In genomic region chr17:79220715-79221291, GRCh38 we compare ENCODE assay signal across 11 cellular contexts.
DNase-seq lines count a peak whose midpoint lies in the region; ATAC-seq, FAIRE-seq and TF ChIP-seq lines count a peak whose summit lies in the region.
"Had no signal": no experiment of that assay in that cellular context is flagged by ENCODE, and none has a peak within 500 bp of the region (broad histone marks: within the 10 kb centered on the region; RNA-seq: fewer than 3 reads in every experiment).

No MANE protein-coding gene starts in this region.

- no peak for TF ChIP-seq EP300 in K562 (IDR thresholded peaks at IDR 0.05; ENCODE audit: low read length)

- intact Hi-C loops in CD4-positive, alpha-beta memory T cell (cut with micrococcal nuclease), result no loop called here
- intact Hi-C loops in K562 (cut with micrococcal nuclease), result no loop called here

- H3K9ac ChIP-seq in K562 (ENCODE audit: insufficient read depth in 1 of 2, low read depth in 2 of 2, low read length in 2 of 2), result no peak overlapping the region

- no peak overlapping the region for H3K4me3 ChIP-seq in CD4-positive, alpha-beta memory T cell (ENCODE audit: low read length in 2 of 2)
- H3K4me3 ChIP-seq in GM23338 (peak overlapping the region; percentile 64), K562 (no peak overlapping the region), mesodermal cell (ENCODE audit: extremely low read depth, insufficient read depth, low read length, poor library complexity, severe bottlenecking) (peak overlapping the region; percentile 16)
- H3K4me3 ChIP-seq: SK-N-MC had no signal

- no peak for TF ChIP-seq CTCF in GM23338 (conservative IDR thresholded peaks at IDR 0.05; ENCODE audit: low read depth in 2 of 2)
- no peak for TF ChIP-seq CTCF in K562 (IDR thresholded peaks at IDR 0.05 in 2 of 3, conservative IDR thresholded peaks at IDR 0.05 in 1 of 3; ENCODE audit: insufficient read depth in 2 of 3, low read depth in 1 of 3, low read length in 3 of 3)

- POLR2A ChIA-PET in CD4-positive, alpha-beta memory T cell (lab: Charles Lee; ENCODE audit: partially characterized antibody), result no interaction called here
- POLR2A ChIA-PET in K562 (lab: Yijun Ruan, JAX), result no interaction called here

- FAIRE-seq in K562 (lab: Jason Lieb, UNC), result no peak

- no TSS peak for BruUV-seq in K562 (replicated peaks; lab: Mats Ljungman, UMichigan)

- H3K9me2 ChIP-seq in GM23338 (ENCODE audit: insufficient read depth), result no peaks in the 10 kb centered on the region

- H3K4me3 Mint-ChIP-seq in CD4-positive, alpha-beta memory T cell, result peak overlapping the region; percentile 59 to 83 (median 66)
- H3K4me3 Mint-ChIP-seq in GM23338, result peak overlapping the region; percentile 73

- H3K36me3 Mint-ChIP-seq in CD4-positive, alpha-beta memory T cell, result no peaks in the 10 kb centered on the region
- H3K36me3 Mint-ChIP-seq in GM23338 (ENCODE audit: low read depth), result no peaks in the 10 kb centered on the region

- in situ Hi-C loops in K562 (cut with MboI), result no loop called here

- no peak for TF ChIP-seq POLR2A in K562 (conservative IDR thresholded peaks at IDR 0.05)

- H3K4me2 ChIP-seq in GM23338 (peak overlapping the region; percentile 92), K562 (ENCODE audit: insufficient read depth, low read length) (no peak overlapping the region)

- H4K20me1 ChIP-seq in GM23338 (replicated peaks; ENCODE audit: insufficient read depth) (no peaks in the 10 kb centered on the region), K562 (replicated peaks; ENCODE audit: control insufficient read depth, insufficient read depth, low read length) (peaks cover 7% of the 10 kb centered on the region; the same call in 1 of the 2 replicates)

- no peaks in the 10 kb centered on the region for H3K9me1 ChIP-seq in K562 (ENCODE audit: control insufficient read depth, insufficient read depth, low read length)

- TF ChIP-seq RAD21 in K562 (CRISPR knock-in tag; conservative IDR thresholded peaks at IDR 0.05 in 1 of 2, IDR thresholded peaks at IDR 0.05 in 1 of 2), result no peak

- no peaks in the 10 kb centered on the region for H3F3A ChIP-seq in GM23338 (replicated peaks; ENCODE audit: low read depth)

- no peak overlapping the region for H3K27ac Mint-ChIP-seq in CD4-positive, alpha-beta memory T cell
- no peak overlapping the region for H3K27ac Mint-ChIP-seq in GM23338

- no peaks in the 10 kb centered on the region for H3K4me1 ChIP-seq in CD4-positive, alpha-beta memory T cell (ENCODE audit: insufficient read depth, low read length)
- H3K4me1 ChIP-seq in GM23338 (ENCODE audit: insufficient read depth), result peaks cover 22% of the 10 kb centered on the region
- peaks cover 0 to 7% of the 10 kb centered on the region in 2 experiments; a peak in 2 of 5 replicates for H3K4me1 ChIP-seq in K562 (replicated peaks in 1 of 2; ENCODE audit: control insufficient read depth in 2 of 2, insufficient read depth in 2 of 2, low read length in 2 of 2)
- H3K4me1 ChIP-seq in mesodermal cell (ENCODE audit: control insufficient read depth, insufficient read depth, low read length, poor library complexity, severe bottlenecking), result peaks cover 8% of the 10 kb centered on the region

- H3K79me2 ChIP-seq in GM23338 (replicated peaks; ENCODE audit: insufficient read depth) (no peaks in the 10 kb centered on the region), K562 (ENCODE audit: control insufficient read depth, insufficient read depth, low read length) (no peaks in the 10 kb centered on the region)

- peaks cover 4 to 10% (median 5%) of the 10 kb centered on the region in 4 donors for H3K4me1 Mint-ChIP-seq in CD4-positive, alpha-beta memory T cell
- H3K4me1 Mint-ChIP-seq in GM23338, result peaks cover 29% of the 10 kb centered on the region

- no peak overlapping the region for H3K27ac ChIP-seq in CD4-positive, alpha-beta memory T cell (ENCODE audit: low read depth, low read length)
- H3K27ac ChIP-seq in GM23338 (ENCODE audit: low read depth) (no peak overlapping the region), K562 (ENCODE audit: extremely low read depth, low read depth, low read length) (no peak overlapping the region), mesodermal cell (ENCODE audit: low read depth, low read length, severe bottlenecking) (no peak overlapping the region)
- H3K27ac ChIP-seq: SK-N-MC had no signal

- peaks cover 32 to 33% of the 10 kb centered on the region in 2 donors for H3K27me3 Mint-ChIP-seq in CD4-positive, alpha-beta memory T cell
- H3K27me3 Mint-ChIP-seq in GM23338 (ENCODE audit: insufficient read depth, low read depth, poor library complexity), result peaks cover 14% of the 10 kb centered on the region

- CTCF ChIA-PET in CD4-positive, alpha-beta memory T cell (lab: Charles Lee; ENCODE audit: partially characterized antibody), result no interaction called here
- CTCF ChIA-PET in K562 (lab: Yijun Ruan, JAX; ENCODE audit: low intra/inter-chr PET ratio), result no interaction called here

- 19% methylated on average over 19 of the region's 21 CpGs for WGBS in K562 (ENCODE audit: insufficient coverage, low coverage, missing lambda C conversion rate)
- WGBS in mesodermal cell (ENCODE audit: insufficient coverage in 2 of 2), 2 experiments, result 44 to 49% methylated on average over 17 of the region's 21 CpGs

- DNase-seq in CD4-positive, alpha-beta memory T cell, result no peak
- DNase-seq in GM23338 (ENCODE audit: low spot score) (peak; percentile 69), K562 (ENCODE audit: extremely low read depth in 1 of 4, low spot score in 3 of 4) (peak in 3 of 4 experiments; percentile 46 to 55 (median 48)), NCI-H2227 (lab: John Stamatoyannopoulos, UW; ENCODE audit: unreplicated experiment) (no peak), NCI-H2081 treated with DMSO at 0.1 percent for 48 hours (lab: John Stamatoyannopoulos, UW) (no peak), occipital lobe (lab: John Stamatoyannopoulos, UW) (no peak)
- DNase-seq: GF-D8, hypothalamus, NCI-H345 had no signal

- H3K27me3 ChIP-seq in CD4-positive, alpha-beta memory T cell (ENCODE audit: insufficient read depth, low read length), result no peaks in the 10 kb centered on the region
- H3K27me3 ChIP-seq in GM23338 (ENCODE audit: insufficient read depth), result no peaks in the 10 kb centered on the region
- peaks cover 2 to 65% of the 10 kb centered on the region in 2 experiments; a peak in 3 of 5 replicates for H3K27me3 ChIP-seq in K562 (ENCODE audit: control insufficient read depth in 2 of 2, insufficient read depth in 2 of 2, low read length in 2 of 2)

- peaks cover 0 to 2% (median 0%) of the 10 kb centered on the region in 8 donors for H3K9me3 Mint-ChIP-seq in CD4-positive, alpha-beta memory T cell
- no peaks in the 10 kb centered on the region for H3K9me3 Mint-ChIP-seq in GM23338

- no peaks in the 10 kb centered on the region for H3K9me3 ChIP-seq in CD4-positive, alpha-beta memory T cell (ENCODE audit: control insufficient read depth in 1 of 2, low read length in 2 of 2)
- H3K9me3 ChIP-seq in K562 (replicated peaks; ENCODE audit: control insufficient read depth, insufficient read depth, low read depth, low read length) (no peaks in the 10 kb centered on the region), mesodermal cell (ENCODE audit: control insufficient read depth, low read length) (no peaks in the 10 kb centered on the region)

- H2AFZ ChIP-seq in GM23338, result peak overlapping the region; percentile 91
- no peak overlapping the region for H2AFZ ChIP-seq in K562 (ENCODE audit: low read depth, low read length)

- no peaks in the 10 kb centered on the region for H3K36me3 ChIP-seq in CD4-positive, alpha-beta memory T cell (ENCODE audit: insufficient read depth, low read length)
- no peaks in the 10 kb centered on the region for H3K36me3 ChIP-seq in GM23338 (ENCODE audit: insufficient read depth)
- no peaks in the 10 kb centered on the region for H3K36me3 ChIP-seq in K562 (ENCODE audit: control insufficient read depth, insufficient read depth, low read length)
- H3K36me3 ChIP-seq in mesodermal cell (ENCODE audit: control insufficient read depth, insufficient read depth, low read length), result no peaks in the 10 kb centered on the region

- ATAC-seq in GM23338, result peak; percentile 84
- peak; percentile 72 for ATAC-seq in K562

TF ChIP-seq in K562, 482 proteins besides CTCF, POLR2A, EP300 and RAD21:
- TF ChIP-seq PYGO2 (tag; IDR thresholded peaks at IDR 0.05), result no peak
- TF ChIP-seq ETS2 (tag; IDR thresholded peaks at IDR 0.05; ENCODE audit: borderline replicate concordance, poor library complexity, severe bottlenecking), result no peak
- no peak for TF ChIP-seq KLF1 (tag; IDR thresholded peaks at IDR 0.05)
- no peak for TF ChIP-seq SRF (CRISPR knock-in tag; IDR thresholded peaks at IDR 0.05)
- no peak for TF ChIP-seq TRIM24 (IDR thresholded peaks at IDR 0.05)
- TF ChIP-seq RBM17 (IDR thresholded peaks at IDR 0.05; ENCODE audit: borderline replicate concordance, low read depth, low read length), result no peak
- TF ChIP-seq SNAPC5 (CRISPR knock-in tag; IDR thresholded peaks at IDR 0.05), result no peak

Comparison
In these comparisons a context has a peak if more than half of its experiments do, and no peak if none do; other contexts are left out.
1. DNase-seq: peak in GM23338 (single experiment) and K562 (3 of 4); none in CD4-positive, alpha-beta memory T cell (0 of 5), NCI-H2227 (single experiment), NCI-H2081 treated with DMSO at 0.1 percent for 48 hours (single experiment) and occipital lobe (single experiment).
2. H3K4me3 ChIP-seq: peak in GM23338 (single experiment) and mesodermal cell (single experiment); none in CD4-positive, alpha-beta memory T cell (0 of 2) and K562 (single experiment).